Comparison of ENCODE assay signal across 8 cellular contexts in genomic region chr1:31762726-31763670, GRCh38. TPM values are rescaled to one million over a fixed set of nuclear protein-coding genes. Genes with fewer than 3 reads are reported as not detected.
DNase-seq lines count a peak whose midpoint lies in the region; ATAC-seq, FAIRE-seq and TF ChIP-seq lines count a peak whose summit lies in the region.

No MANE protein-coding gene starts in this region.

- H3K4me3 ChIP-seq in LNCaP clone FGC (ENCODE audit: low read depth, low read length) (peak overlapping the region; percentile 44), parathyroid adenoma (ENCODE audit: low read depth, low read length) (peak overlapping the region; percentile 44)

- intact Hi-C loops in Right ventricle myocardium superior (cut with DNase I): loop anchor here (10.0 kb wide), 1 partner anchor 48 kb away; no protein-coding TSS in a partner anchor

- no peaks in the 10 kb centered on the region for H3K79me2 ChIP-seq in parathyroid adenoma

- no peak overlapping the region for H3K9ac ChIP-seq in parathyroid adenoma

- H3K4me1 ChIP-seq in parathyroid adenoma: peaks cover 2% of the 10 kb centered on the region

- peak; percentile 9 for FAIRE-seq in urothelium cell line (lab: Jason Lieb, UNC)

- peak; percentile 94 for DNase-seq in DMS53 (lab: John Stamatoyannopoulos, UW)
- no peak for DNase-seq in LNCaP clone FGC (ENCODE audit: low read depth)
- DNase-seq in activated naive CD4-positive, alpha-beta T cell treated with anti-CD3 and anti-CD28 coated beads, Interleukin-2, amount 50 U/mL, for 72 hours (ENCODE audit: low spot score in 2 of 2): peak in 1 of 2 donors; percentile 81
- DNase-seq in Right ventricle myocardium superior: peak; percentile 75
- peak; percentile 94 for DNase-seq in urothelium cell line (ENCODE audit: low spot score)

- H3K27ac Mint-ChIP-seq in activated naive CD4-positive, alpha-beta T cell treated with anti-CD3 and anti-CD28 coated beads, Interleukin-2, amount 50 U/mL, for 72 hours: no peak overlapping the region

- TF ChIP-seq CTCF in LNCaP clone FGC (IDR thresholded peaks at IDR 0.05; ENCODE audit: control insufficient read depth, extremely low read depth, insufficient read depth) (peak; percentile 74), parathyroid adenoma (IDR thresholded peaks at IDR 0.05) (peak; percentile 47)

- no peaks in the 10 kb centered on the region for H3K9me3 ChIP-seq in parathyroid adenoma (ENCODE audit: control insufficient read depth, low read length)

- H3K9me3 Mint-ChIP-seq in activated naive CD4-positive, alpha-beta T cell treated with anti-CD3 and anti-CD28 coated beads, Interleukin-2, amount 50 U/mL, for 72 hours: no peaks in the 10 kb centered on the region

- peak overlapping the region; percentile 56 for H2AFZ ChIP-seq in parathyroid adenoma

- H3K27me3 ChIP-seq in parathyroid adenoma (ENCODE audit: control insufficient read depth, insufficient read depth, low read length): no peaks in the 10 kb centered on the region

- no peaks in the 10 kb centered on the region for H3K36me3 ChIP-seq in parathyroid adenoma (ENCODE audit: control insufficient read depth, insufficient read depth, low read length)

- H3K27ac ChIP-seq in parathyroid adenoma: no peak overlapping the region

- H3K36me3 Mint-ChIP-seq in activated naive CD4-positive, alpha-beta T cell treated with anti-CD3 and anti-CD28 coated beads, Interleukin-2, amount 50 U/mL, for 72 hours: no peaks in the 10 kb centered on the region

- ATAC-seq in SK-N-SH treated with all-trans-retinoic acid at 6 μM for 48 hours: peak; percentile 73
- peak; percentile 67 to 70 for ATAC-seq in activated naive CD4-positive, alpha-beta T cell treated with anti-CD3 and anti-CD28 coated beads, Interleukin-2, amount 50 U/mL, for 72 hours
- peak; percentile 77 for ATAC-seq in Right ventricle myocardium superior (ENCODE audit: poor library complexity)
- ATAC-seq in HG02798 (IDR thresholded peaks at IDR 0.05; ENCODE audit: poor library complexity, unreplicated experiment): no peak

- H3K4me2 ChIP-seq in parathyroid adenoma (ENCODE audit: low read length): peak overlapping the region; percentile 74

TF ChIP-seq in SK-N-SH treated with all-trans-retinoic acid at 6 μM for 48 hours, 23 proteins besides CTCF, POLR2A, EP300 and RAD21:
- TF ChIP-seq ZFP3 (CRISPR knock-in tag; IDR thresholded peaks at IDR 0.05) (peak; percentile 81), TSHZ2 (CRISPR knock-in tag; IDR thresholded peaks at IDR 0.05) (0 out of 2 replicates have a peak, but pooled peaks have one; percentile 56), RARB (CRISPR knock-in tag; IDR thresholded peaks at IDR 0.05) (no peak), ZFP30 (CRISPR knock-in tag; IDR thresholded peaks at IDR 0.05) (0 out of 2 replicates have a peak, but pooled peaks have one; percentile 11)

RNA-seq across cellular contexts. Expression of gene ADGRB2, which starts 1.1 kb away (rescaled TPM):
- total RNA-seq in activated naive CD4-positive, alpha-beta T cell treated with anti-CD3 and anti-CD28 coated beads, Interleukin-2, amount 50 U/mL, for 72 hours: 1 to 10 TPM in 1 of 2 donors, under 1 TPM in 1; 0.49 to 1.1 TPM
- 14.7 TPM for total RNA-seq in Right ventricle myocardium superior

RNA-seq across cellular contexts. Expression of gene SPOCD1, which starts 52.8 kb away (rescaled TPM):
- 1 to 10 TPM in 1 of 2 donors, under 1 TPM in 1; 0.46 to 1.8 TPM for total RNA-seq in activated naive CD4-positive, alpha-beta T cell treated with anti-CD3 and anti-CD28 coated beads, Interleukin-2, amount 50 U/mL, for 72 hours
- not detected for total RNA-seq in Right ventricle myocardium superior

RNA-seq across cellular contexts. Expression of gene COL16A1, which starts 59.2 kb away (rescaled TPM):
- under 1 TPM in 1 of 2 donors, not detected in 1; 0.21 TPM for total RNA-seq in activated naive CD4-positive, alpha-beta T cell treated with anti-CD3 and anti-CD28 coated beads, Interleukin-2, amount 50 U/mL, for 72 hours
- total RNA-seq in Right ventricle myocardium superior: 10.9 TPM
